In genomic region chr7:37430644-37431043, GRCh38 we compare ENCODE assay signal across 26 cellular contexts.
"Had no signal": no experiment of that assay in that cellular context is flagged by ENCODE, and none has a peak within 500 bp of the region (broad histone marks: within the 10 kb centered on the region; RNA-seq: fewer than 3 reads in every experiment).

No MANE protein-coding gene starts in this region.

- H3K36me3 Mint-ChIP-seq: mesothelial cell of epicardium, WTC11 had no signal

- DNase-seq: activated CD4-positive, alpha-beta T cell treated with anti-CD3 and anti-CD28 coated beads for 1 hour; activated CD4-positive, alpha-beta T cell treated with anti-CD3 and anti-CD28 coated beads, Interleukin-2, amount 10 ng/mL, durations not matched to agents 7 days and 5 days; activated CD8-positive, alpha-beta T cell treated with anti-CD3 and anti-CD28 coated beads for 36 hours; activated naive CD4-positive, alpha-beta T cell; activated T-cell treated with anti-CD3 and anti-CD28 coated beads, Interleukin-2, amount 50 U/mL, for 72 hours; adrenal gland; cortex of kidney; endodermal cell; esophagus squamous epithelium; foreskin melanocyte; heart right ventricle; left ventricle myocardium inferior; naive B cell; nephron progenitor cell; nucleus accumbens; right cardiac atrium; stimulated activated CD4-positive, alpha-beta T cell treated with anti-CD3 and anti-CD28 coated beads, Interleukin-15, amount 100 ng/mL, for 24 hours; stimulated activated CD4-positive, alpha-beta T cell treated with anti-CD3 and anti-CD28 coated beads, Interleukin-2, amount 100 ng/mL, for 24 hours; stimulated activated naive CD4-positive, alpha-beta T cell; T-helper 1 cell; tibial artery had no signal

- H3K4me3 Mint-ChIP-seq: activated CD4-positive, alpha-beta T cell treated with anti-CD3 and anti-CD28 coated beads, Interleukin-2, amount 10 ng/mL, durations not matched to agents 7 days and 5 days; activated CD8-positive, alpha-beta T cell treated with anti-CD3 and anti-CD28 coated beads for 36 hours; activated T-cell treated with anti-CD3 and anti-CD28 coated beads, Interleukin-2, amount 50 U/mL, for 72 hours; brain; endodermal cell; mesothelial cell of epicardium; nephron progenitor cell; T-helper 2 cell treated with Interferon-gamma antibody and Interleukin-4, amounts not matched to agents 5 μg/mL and 100 μg/mL, for 36 hours; WTC11 had no signal

- H3K27ac Mint-ChIP-seq: activated CD4-positive, alpha-beta T cell treated with anti-CD3 and anti-CD28 coated beads, Interleukin-2, amount 10 ng/mL, durations not matched to agents 7 days and 5 days; activated CD8-positive, alpha-beta T cell treated with anti-CD3 and anti-CD28 coated beads for 36 hours; activated T-cell treated with anti-CD3 and anti-CD28 coated beads, Interleukin-2, amount 50 U/mL, for 72 hours; brain; endodermal cell; mesothelial cell of epicardium; nephron progenitor cell; T-helper 2 cell treated with Interferon-gamma antibody and Interleukin-4, amounts not matched to agents 5 μg/mL and 100 μg/mL, for 36 hours; WTC11 had no signal

- H3K27me3 Mint-ChIP-seq: activated CD4-positive, alpha-beta T cell treated with anti-CD3 and anti-CD28 coated beads, Interleukin-2, amount 10 ng/mL, durations not matched to agents 7 days and 5 days; activated CD8-positive, alpha-beta T cell treated with anti-CD3 and anti-CD28 coated beads for 36 hours; naive B cell had no signal

- H3K9me3 Mint-ChIP-seq: activated CD4-positive, alpha-beta T cell treated with anti-CD3 and anti-CD28 coated beads, Interleukin-2, amount 10 ng/mL, durations not matched to agents 7 days and 5 days; activated CD8-positive, alpha-beta T cell treated with anti-CD3 and anti-CD28 coated beads for 36 hours; activated naive CD4-positive, alpha-beta T cell treated with anti-CD3 and anti-CD28 coated beads, Interleukin-2, amount 50 U/mL, for 72 hours; activated T-cell treated with anti-CD3 and anti-CD28 coated beads, Interleukin-2, amount 50 U/mL, for 72 hours; endodermal cell; mesothelial cell of epicardium; naive B cell; nephron progenitor cell; T-helper 2 cell treated with Interferon-gamma antibody and Interleukin-4, amounts not matched to agents 5 μg/mL and 100 μg/mL, for 36 hours; WTC11 had no signal
